Comparison of ENCODE assay signal across 14 cellular contexts in the genomic region with DNA sequence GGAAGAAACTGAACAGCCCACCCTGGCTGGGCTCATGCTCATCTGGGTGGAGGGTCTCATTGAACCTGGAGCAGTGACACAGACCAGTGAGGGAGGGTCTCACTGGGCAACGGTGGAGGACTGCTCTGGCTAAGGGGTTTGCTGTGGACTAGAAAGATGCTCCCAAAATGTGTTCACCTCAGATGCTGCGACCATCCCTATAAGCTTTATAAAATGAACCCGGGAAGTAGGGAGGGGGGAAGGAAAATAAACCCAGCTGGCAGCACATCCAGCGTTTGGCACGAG. TPM values are rescaled to one million over a fixed set of nuclear protein-coding genes. Genes with fewer than 3 reads are reported as not detected.
DNase-seq lines count a peak whose midpoint lies in the region; ATAC-seq and TF ChIP-seq lines count a peak whose summit lies in the region.
"Had no signal": no experiment of that assay in that cellular context is flagged by ENCODE, and none has a peak within 500 bp of the region (broad histone marks: within the 10 kb centered on the region; RNA-seq: fewer than 3 reads in every experiment).

No MANE protein-coding gene starts in this region.

- H3K4me1 ChIP-seq in CD4-positive, CD25-positive, alpha-beta regulatory T cell (ENCODE audit: control insufficient read depth, insufficient read depth, low read length, poor library complexity, severe bottlenecking), result peaks cover 32% of the 10 kb centered on the region
- H3K4me1 ChIP-seq in MM.1S (ENCODE audit: low read length), result peaks cover 4% of the 10 kb centered on the region; the same call in 1 of the 2 replicates

- H3K27ac Mint-ChIP-seq in CD4-positive, CD25-positive, alpha-beta regulatory T cell, result peak overlapping the region in 2 of 3 donors; percentile 32 to 84
- peak overlapping the region; percentile 69 to 100 for H3K27ac Mint-ChIP-seq in natural killer cell treated with Interleukin-12 subunit alpha and Interleukin-12 subunit beta and Interleukin-15 and Interleukin-18, amount 100 ng/mL, for 72 hours

- H3K27me3 ChIP-seq in CD4-positive, CD25-positive, alpha-beta regulatory T cell (ENCODE audit: control insufficient read depth, insufficient read depth, low read length), result no peaks in the 10 kb centered on the region
- no peaks in the 10 kb centered on the region for H3K27me3 ChIP-seq in MM.1S (replicated peaks; ENCODE audit: insufficient read depth, low read length)
- H3K27me3 ChIP-seq: tibial nerve had no signal

- no peak overlapping the region for H3K27ac ChIP-seq in CD4-positive, CD25-positive, alpha-beta regulatory T cell (ENCODE audit: insufficient read depth, low read length, poor library complexity, severe bottlenecking)
- H3K27ac ChIP-seq in MM.1S (ENCODE audit: low read length), result no peak overlapping the region
- H3K27ac ChIP-seq: tibial nerve had no signal

- no peaks in the 10 kb centered on the region for H3K9me3 ChIP-seq in CD4-positive, CD25-positive, alpha-beta regulatory T cell (ENCODE audit: control insufficient read depth in 2 of 2, low read length in 2 of 2)
- H3K9me3 ChIP-seq in MM.1S (replicated peaks; ENCODE audit: insufficient read depth, low read length), result no peaks in the 10 kb centered on the region
- H3K9me3 ChIP-seq: A549, tibial nerve had no signal

- no peak overlapping the region for H2AFZ ChIP-seq in MM.1S (ENCODE audit: low read length)

- no peaks in the 10 kb centered on the region for H3K9me3 Mint-ChIP-seq in CD4-positive, CD25-positive, alpha-beta regulatory T cell
- H3K9me3 Mint-ChIP-seq in natural killer cell treated with Interleukin-12 subunit alpha and Interleukin-12 subunit beta and Interleukin-15 and Interleukin-18, amount 100 ng/mL, for 72 hours, result no peaks in the 10 kb centered on the region
- H3K9me3 Mint-ChIP-seq: activated T-cell treated with anti-CD3 and anti-CD28 coated beads, Interleukin-2, amount 50 U/mL, for 72 hours had no signal

- peaks cover 5% of the 10 kb centered on the region for H3K27me3 Mint-ChIP-seq in CD4-positive, CD25-positive, alpha-beta regulatory T cell
- H3K27me3 Mint-ChIP-seq in natural killer cell treated with Interleukin-12 subunit alpha and Interleukin-12 subunit beta and Interleukin-15 and Interleukin-18, amount 100 ng/mL, for 72 hours, result no peaks in the 10 kb centered on the region

- no peak for TF ChIP-seq CTCF in MM.1S (IDR thresholded peaks at IDR 0.05; ENCODE audit: low read length)

- H3K36me3 ChIP-seq in CD4-positive, CD25-positive, alpha-beta regulatory T cell (ENCODE audit: control insufficient read depth, insufficient read depth, low read length), result no peaks in the 10 kb centered on the region
- H3K36me3 ChIP-seq in MM.1S (replicated peaks; ENCODE audit: insufficient read depth, low read length), result no peaks in the 10 kb centered on the region
- H3K36me3 ChIP-seq: tibial nerve had no signal

- no peaks in the 10 kb centered on the region for H3K36me3 Mint-ChIP-seq in CD4-positive, CD25-positive, alpha-beta regulatory T cell
- no peaks in the 10 kb centered on the region for H3K36me3 Mint-ChIP-seq in natural killer cell treated with Interleukin-12 subunit alpha and Interleukin-12 subunit beta and Interleukin-15 and Interleukin-18, amount 100 ng/mL, for 72 hours

- DNase-seq in NCI-H146 (lab: John Stamatoyannopoulos, UW) (peak; percentile 70), NCI-H146 treated with DMSO at 0.1 percent for 48 hours (lab: John Stamatoyannopoulos, UW; ENCODE audit: unreplicated experiment) (no peak), NCI-H748 (lab: John Stamatoyannopoulos, UW; ENCODE audit: unreplicated experiment) (peak; percentile 80), inferior parietal cortex (ENCODE audit: extremely low spot score) (no peak), SK-N-DZ (ENCODE audit: low spot score) (no peak), MM.1S (no peak)
- DNase-seq in CD4-positive, CD25-positive, alpha-beta regulatory T cell, result no peak
- peak; percentile 40 for DNase-seq in natural killer cell treated with Interleukin-12 subunit alpha and Interleukin-12 subunit beta and Interleukin-15 and Interleukin-18, amount 100 ng/mL, for 72 hours (ENCODE audit: low spot score)
- DNase-seq: activated T-cell treated with anti-CD3 and anti-CD28 coated beads, Interleukin-2, amount 50 U/mL, for 72 hours; GF-D8; NCI-H526; RPMI8226 had no signal

- peak overlapping the region in 1 of 4 donors; percentile 80 for H3K4me3 Mint-ChIP-seq in CD4-positive, CD25-positive, alpha-beta regulatory T cell
- no peak overlapping the region for H3K4me3 Mint-ChIP-seq in natural killer cell treated with Interleukin-12 subunit alpha and Interleukin-12 subunit beta and Interleukin-15 and Interleukin-18, amount 100 ng/mL, for 72 hours
- H3K4me3 Mint-ChIP-seq: activated T-cell treated with anti-CD3 and anti-CD28 coated beads, Interleukin-2, amount 50 U/mL, for 72 hours had no signal

- no peaks in the 10 kb centered on the region for H4K20me1 ChIP-seq in MM.1S (ENCODE audit: insufficient read depth, low read length)

- H3K4me1 Mint-ChIP-seq in CD4-positive, CD25-positive, alpha-beta regulatory T cell, result peaks cover 7 to 60% (median 30%) of the 10 kb centered on the region in 4 donors
- H3K4me1 Mint-ChIP-seq in natural killer cell treated with Interleukin-12 subunit alpha and Interleukin-12 subunit beta and Interleukin-15 and Interleukin-18, amount 100 ng/mL, for 72 hours (ENCODE audit: low read depth in 2 of 2), result peaks cover 71 to 78% of the 10 kb centered on the region in 2 donors

- no peaks in the 10 kb centered on the region for H3K9me2 ChIP-seq in MM.1S (replicated peaks; ENCODE audit: insufficient read depth, low read length)

- no peak overlapping the region for H3K4me2 ChIP-seq in MM.1S (ENCODE audit: low read depth, low read length)
- H3K4me2 ChIP-seq: A549 had no signal

- H3K9ac ChIP-seq in MM.1S (ENCODE audit: low read length), result no peak overlapping the region

- no peaks in the 10 kb centered on the region for H3K79me2 ChIP-seq in MM.1S (ENCODE audit: low read length)

- no peak for ATAC-seq in CD4-positive, CD25-positive, alpha-beta regulatory T cell (ENCODE audit: low read depth in 2 of 2)
- ATAC-seq in natural killer cell treated with Interleukin-12 subunit alpha and Interleukin-12 subunit beta and Interleukin-15 and Interleukin-18, amount 100 ng/mL, for 72 hours, result no peak
- ATAC-seq: activated T-cell treated with anti-CD3 and anti-CD28 coated beads, Interleukin-2, amount 50 U/mL, for 72 hours had no signal

- H3F3A ChIP-seq in MM.1S (ENCODE audit: insufficient read depth, low read length), result 0 out of 2 replicates have a peak, but pooled peaks cover 1% of the 10 kb centered on the region

- H3K4me3 ChIP-seq in CD4-positive, CD25-positive, alpha-beta regulatory T cell (ENCODE audit: low read depth, low read length), result no peak overlapping the region
- H3K4me3 ChIP-seq in MM.1S (ENCODE audit: low read length), result no peak overlapping the region
- H3K4me3 ChIP-seq: A549, tibial nerve had no signal

RNA-seq across cellular contexts. Expression of a gene that starts 34.5 kb away (rescaled TPM):
- 140 TPM for total RNA-seq in CD4-positive, CD25-positive, alpha-beta regulatory T cell
- 100 to 1,000 TPM; 123 to 175 (median 145) TPM for polyA plus RNA-seq in CD4-positive, CD25-positive, alpha-beta regulatory T cell
- total RNA-seq in natural killer cell treated with Interleukin-12 subunit alpha and Interleukin-12 subunit beta and Interleukin-15 and Interleukin-18, amount 100 ng/mL, for 72 hours, result 100 to 1,000 TPM; 127 to 173 TPM
- polyA plus RNA-seq in SK-N-DZ (2014; cell fraction: cytosol; rRNA removed), result 126 and 130 TPM in 2 replicates
- polyA plus RNA-seq in SK-N-DZ (2014; cell fraction: nucleus; rRNA removed), result 78.0 and 98.0 TPM in 2 replicates

Comparison
In these comparisons a context has a peak if more than half of its experiments do, and no peak if none do; other contexts are left out.
1. DNase-seq: peak in NCI-H146 (single experiment), NCI-H748 (single experiment) and natural killer cell treated with Interleukin-12 subunit alpha and Interleukin-12 subunit beta and Interleukin-15 and Interleukin-18, amount 100 ng/mL, for 72 hours (single experiment); none in NCI-H146 treated with DMSO at 0.1 percent for 48 hours (single experiment), CD4-positive, CD25-positive, alpha-beta regulatory T cell (0 of 3), inferior parietal cortex (single experiment), SK-N-DZ (single experiment) and MM.1S (single experiment).